ENCODE assay signal across 8 cellular contexts in genomic region chr10:72297968-72298773, GRCh38. TPM values are rescaled to one million over a fixed set of nuclear protein-coding genes. Genes with fewer than 3 reads are reported as not detected.
DNase-seq lines count a peak whose midpoint lies in the region; ATAC-seq and TF ChIP-seq lines count a peak whose summit lies in the region.

No MANE protein-coding gene starts in this region.

- ATAC-seq in GM18517 (IDR thresholded peaks at IDR 0.05; ENCODE audit: unreplicated experiment) (peak; percentile 69), HG03039 (IDR thresholded peaks at IDR 0.05; ENCODE audit: unreplicated experiment) (peak; percentile 69)

- H3K4me2 ChIP-seq in mammary epithelial cell (ENCODE audit: insufficient read depth, low read depth, low read length), result peak overlapping the region; percentile 93

- no peaks in the 10 kb centered on the region for H4K20me1 ChIP-seq in mammary epithelial cell (ENCODE audit: insufficient read depth, low read length)

- H3K4me3 ChIP-seq in WERI-Rb-1 (ENCODE audit: low read depth, low read length) (peak overlapping the region; percentile 55), mammary epithelial cell (replicated peaks in 1 of 3; ENCODE audit: insufficient read depth in 1 of 3, low read depth in 2 of 3, low read length in 3 of 3) (peak overlapping the region; percentile 33 to 53 (median 40))

- H3K36me3 Mint-ChIP-seq in immature natural killer cell, result no peaks in the 10 kb centered on the region

- H3K27me3 ChIP-seq in WERI-Rb-1 (ENCODE audit: insufficient read depth, low read depth, severe bottlenecking), result no peaks in the 10 kb centered on the region
- no peaks in the 10 kb centered on the region for H3K27me3 ChIP-seq in mammary epithelial cell (ENCODE audit: insufficient read depth, low read length)

- no TSS peak for BruUV-seq in mammary epithelial cell (replicated peaks; lab: Mats Ljungman, UMichigan)

- H3K36me3 ChIP-seq in WERI-Rb-1 (no peaks in the 10 kb centered on the region), mammary epithelial cell (ENCODE audit: insufficient read depth, low read length) (no peaks in the 10 kb centered on the region)

- in situ Hi-C loops in mammary epithelial cell (cut with MboI; ENCODE audit: low sequenced_read_pairs in 2 of 2), result no loop called here

- H3K27ac ChIP-seq in 22Rv1, result peak overlapping the region; percentile 64
- H3K27ac ChIP-seq in WERI-Rb-1, result peak overlapping the region; percentile 89
- H3K27ac ChIP-seq in mammary epithelial cell (ENCODE audit: insufficient read depth, low read depth, low read length), result peak overlapping the region; percentile 94

- H3K4me3 Mint-ChIP-seq in immature natural killer cell, result peak overlapping the region; percentile 82 to 90 (median 88)

- WGBS in mammary epithelial cell (ENCODE audit: low coverage, missing lambda C conversion rate), result 12% methylated on average over 18 of the region's 44 CpGs

- no peaks in the 10 kb centered on the region for H3K79me2 ChIP-seq in mammary epithelial cell (ENCODE audit: insufficient read depth, low read length)

- DNase-seq in NCI-H2081 treated with DMSO at 0.1 percent for 48 hours (lab: John Stamatoyannopoulos, UW) (peak; percentile 45), WERI-Rb-1 (peak; percentile 99), mammary epithelial cell (peak; percentile 93), immature natural killer cell (peak; percentile 92 to 94 (median 94)), smooth muscle cell of the brain vasculature (ENCODE audit: low read depth, low spot score) (peak; percentile 94)

- TF ChIP-seq CTCF in 22Rv1 (IDR thresholded peaks at IDR 0.05) (no peak), WERI-Rb-1 (IDR thresholded peaks at IDR 0.05; ENCODE audit: low read depth, low read length) (no peak), mammary epithelial cell (conservative IDR thresholded peaks at IDR 0.05 in 1 of 2, IDR thresholded peaks at IDR 0.05 in 1 of 2; ENCODE audit: extremely low read depth in 1 of 2, insufficient read depth in 1 of 2, low read depth in 1 of 2, low read length in 2 of 2) (no peak)

- peak overlapping the region; percentile 66 for H2AFZ ChIP-seq in mammary epithelial cell (ENCODE audit: low read depth, low read length)

- H3K9ac ChIP-seq in mammary epithelial cell (ENCODE audit: insufficient read depth, low read length), result peak overlapping the region; percentile 78

- H3K9me3 ChIP-seq in WERI-Rb-1 (ENCODE audit: severe bottlenecking) (no peaks in the 10 kb centered on the region), mammary epithelial cell (replicated peaks; ENCODE audit: insufficient read depth, low read length) (no peaks in the 10 kb centered on the region)

- dilution Hi-C loops in mammary epithelial cell (cut with HindIII; ENCODE audit: low sequenced_read_pairs), result no loop called here

- peaks cover 54 to 57% of the 10 kb centered on the region in 2 donors for H3K4me1 Mint-ChIP-seq in immature natural killer cell

- H3K27me3 Mint-ChIP-seq in immature natural killer cell (ENCODE audit: low read depth in 3 of 3), result peaks cover 14 to 22% (median 18%) of the 10 kb centered on the region in 3 donors

- H3K9me3 Mint-ChIP-seq in immature natural killer cell, result peaks cover 0 to 4% (median 0%) of the 10 kb centered on the region in 6 donors

- H3K4me1 ChIP-seq in mammary epithelial cell (ENCODE audit: insufficient read depth, low read length), result peaks cover 25% of the 10 kb centered on the region

- CTCF ChIA-PET in mammary epithelial cell (lab: Charles Lee; ENCODE audit: low non-redundant PET), result no interaction called here

- intact Hi-C loops in mammary epithelial cell (cut with micrococcal nuclease), result no loop called here

- H3K27ac Mint-ChIP-seq in immature natural killer cell, result peak overlapping the region; percentile 91 to 100 (median 100)

RNA-seq across cellular contexts. Expression of gene DDIT4, which starts 24.4 kb away (rescaled TPM):
- 1,000 to 10,000 TPM in 1 of 2 donors, 100 to 1,000 TPM in 1; 772 to 1,235 TPM for total RNA-seq in mammary epithelial cell
- polyA plus RNA-seq in mammary epithelial cell (542 TPM), immature natural killer cell (100 to 1,000 TPM; 437 to 876 (median 450) TPM)
- polyA minus RNA-seq in mammary epithelial cell, result 521 TPM

RNA-seq across cellular contexts. Expression of gene DNAJB12, which starts 56.5 kb away (rescaled TPM):
- 10 to 100 TPM; 57.7 to 98.4 TPM for total RNA-seq in mammary epithelial cell
- polyA plus RNA-seq in mammary epithelial cell (58.9 TPM), immature natural killer cell (10 to 100 TPM; 12.2 to 32.0 (median 12.4) TPM)
- 60.1 TPM for polyA minus RNA-seq in mammary epithelial cell

Comparison
In these comparisons a context has a peak if more than half of its experiments do, and no peak if none do; other contexts are left out.
1. Peak in every context shown above with its lines: DNase-seq, ATAC-seq, H3K4me3 ChIP-seq and H3K27ac ChIP-seq.
2. DNase-seq: peak in every context shown above with its lines; median percentile 99 in WERI-Rb-1; 94 in immature natural killer cell; 94 in smooth muscle cell of the brain vasculature; 93 in mammary epithelial cell; 45 in NCI-H2081 treated with DMSO at 0.1 percent for 48 hours.